Comparison of ENCODE assay signal across 8 cellular contexts in the genomic region with DNA sequence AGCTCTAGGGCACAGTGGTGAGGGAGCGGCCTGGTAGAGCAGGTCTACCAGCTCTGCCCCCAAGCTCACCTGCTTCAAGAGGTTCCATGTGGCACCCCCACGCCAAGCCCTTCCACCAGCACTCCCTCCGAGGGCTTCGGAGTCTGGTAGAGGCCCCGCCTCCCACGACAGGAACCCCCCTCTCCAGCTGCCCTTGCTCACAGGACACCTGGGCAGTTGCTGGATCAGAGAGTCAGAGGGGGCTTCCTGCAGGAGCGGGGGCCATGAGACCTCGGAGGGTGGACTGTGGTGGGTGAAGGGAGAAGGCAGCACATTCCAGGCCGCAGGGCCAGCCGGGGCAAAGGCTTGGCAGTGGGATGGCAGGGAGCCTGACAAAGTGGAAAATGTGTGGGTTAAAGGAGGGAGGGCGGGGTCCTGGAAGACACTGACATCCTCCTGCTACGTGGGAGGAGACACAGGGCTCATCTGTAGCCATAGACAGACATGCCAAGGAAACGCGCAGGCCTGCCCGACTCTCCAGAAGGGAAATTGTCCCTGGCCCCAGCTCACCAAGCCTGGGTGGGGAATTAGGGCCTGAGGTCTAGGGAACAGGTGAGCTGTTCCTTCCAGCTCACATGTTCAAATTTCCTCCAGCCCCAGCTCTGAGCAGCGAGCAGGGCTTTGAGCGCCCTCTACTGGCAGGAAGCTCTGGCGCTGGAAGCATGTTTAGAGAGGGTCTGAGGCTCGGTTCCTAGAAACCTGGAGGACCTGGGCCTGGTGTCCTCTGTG.
DNase-seq lines count a peak whose midpoint lies in the region; ATAC-seq and TF ChIP-seq lines count a peak whose summit lies in the region.

No MANE protein-coding gene starts in this region.

- H3K4me1 ChIP-seq in MM.1S (ENCODE audit: low read length) (no peaks in the 10 kb centered on the region), prostate gland (replicated peaks) (no peaks in the 10 kb centered on the region)

- TF ChIP-seq CTCF in MM.1S (IDR thresholded peaks at IDR 0.05; ENCODE audit: low read length) (peak; percentile 95), prostate gland (IDR thresholded peaks at IDR 0.05) (peak; percentile 84 to 92 (median 88))

- peak; percentile 83 for DNase-seq in Daoy (ENCODE audit: low read depth)
- DNase-seq in MM.1S, result peak; percentile 70
- DNase-seq in SK-N-DZ (ENCODE audit: low spot score), result peak; percentile 78
- DNase-seq in activated naive CD4-positive, alpha-beta T cell treated with anti-CD3 and anti-CD28 coated beads, Interleukin-2, amount 50 U/mL, for 16 hours, result peak; percentile 81
- peak; percentile 85 for DNase-seq in Right ventricle myocardium superior
- peak; percentile 84 for DNase-seq in prostate gland (ENCODE audit: low spot score)

- H3K27me3 ChIP-seq in MM.1S (replicated peaks; ENCODE audit: insufficient read depth, low read length), result peaks cover 91% of the 10 kb centered on the region
- no peaks in the 10 kb centered on the region for H3K27me3 ChIP-seq in prostate gland (replicated peaks; ENCODE audit: insufficient read depth)

- no peak overlapping the region for H2AFZ ChIP-seq in MM.1S (ENCODE audit: low read length)

- H3K9me2 ChIP-seq in MM.1S (replicated peaks; ENCODE audit: insufficient read depth, low read length), result no peaks in the 10 kb centered on the region

- ATAC-seq in Right ventricle myocardium superior (ENCODE audit: poor library complexity) (peak; percentile 38), GM21381 (IDR thresholded peaks at IDR 0.05; ENCODE audit: unreplicated experiment) (no peak), HG03520 (IDR thresholded peaks at IDR 0.05; ENCODE audit: unreplicated experiment) (no peak)

- H3K27ac ChIP-seq in MM.1S (ENCODE audit: low read length), result no peak overlapping the region
- H3K27ac ChIP-seq in prostate gland, result no peak overlapping the region

- H4K20me1 ChIP-seq in MM.1S (ENCODE audit: insufficient read depth, low read length), result no peaks in the 10 kb centered on the region

- 0 out of 2 replicates have a peak overlapping the region, but pooled peaks have one; percentile 0 for H3K4me2 ChIP-seq in MM.1S (ENCODE audit: low read depth, low read length)

- H3K9ac ChIP-seq in MM.1S (ENCODE audit: low read length), result no peak overlapping the region

- H3K9me3 ChIP-seq in MM.1S (replicated peaks; ENCODE audit: insufficient read depth, low read length), result no peaks in the 10 kb centered on the region
- H3K9me3 ChIP-seq in prostate gland, result no peaks in the 10 kb centered on the region

- no peaks in the 10 kb centered on the region for H3F3A ChIP-seq in MM.1S (ENCODE audit: insufficient read depth, low read length)

- no peak for TF ChIP-seq POLR2A in prostate gland (IDR thresholded peaks at IDR 0.05)

- H3K36me3 ChIP-seq in MM.1S (replicated peaks; ENCODE audit: insufficient read depth, low read length) (no peaks in the 10 kb centered on the region), prostate gland (no peaks in the 10 kb centered on the region)

- intact Hi-C loops in Right ventricle myocardium superior (cut with DNase I), result loop anchor here (5.0 kb wide), 2 partner anchors 64 to 474 kb away; no protein-coding TSS in a partner anchor
- intact Hi-C loops in prostate gland (cut with DNase I), result loop anchor here (5.0 kb wide), 2 partner anchors 69 to 474 kb away; no protein-coding TSS in a partner anchor

- H3K4me3 ChIP-seq in MM.1S (ENCODE audit: low read length) (no peak overlapping the region), prostate gland (no peak overlapping the region)

- H3K79me2 ChIP-seq in MM.1S (ENCODE audit: low read length), result no peaks in the 10 kb centered on the region

- WGBS in prostate gland, result 39% methylated on average over 19 of the region's 19 CpGs
